Comparison of ENCODE assay signal across 8 cellular contexts in genomic region chr7:24665564-24666294, GRCh38.
A peak's percentile ranks its signal among the peaks of the same experiment; 100 is the strongest.
DNase-seq lines count a peak whose midpoint lies in the region; ATAC-seq and TF ChIP-seq lines count a peak whose summit lies in the region.

No MANE protein-coding gene starts in this region.

- peaks cover 3% of the 10 kb centered on the region for H3K36me3 Mint-ChIP-seq in activated CD4-positive, alpha-beta T cell treated with anti-CD3 and anti-CD28 coated beads, Interleukin-2, amount 10 ng/mL, durations not matched to agents 24 days and 14 days (ENCODE audit: low read depth)

- H3K18ac ChIP-seq in neuronal stem cell (ENCODE audit: low read length): no peak overlapping the region

- H4K91ac ChIP-seq in neuronal stem cell (ENCODE audit: low read depth, low read length, poor library complexity): no peak overlapping the region

- H3K4me3 ChIP-seq in esophagus muscularis mucosa (no peak overlapping the region), neuronal stem cell (ENCODE audit: low read length in 2 of 2) (no peak overlapping the region)

- H3K27ac Mint-ChIP-seq in activated CD4-positive, alpha-beta T cell treated with anti-CD3 and anti-CD28 coated beads, Interleukin-2, amount 10 ng/mL, durations not matched to agents 24 days and 14 days: no peak overlapping the region

- H3K9me3 ChIP-seq in esophagus muscularis mucosa (no peaks in the 10 kb centered on the region), neuronal stem cell (replicated peaks in 1 of 2; ENCODE audit: control insufficient read depth in 2 of 2, insufficient read depth in 1 of 2, low read depth in 1 of 2, low read length in 2 of 2) (no peaks in the 10 kb centered on the region)

- 28% methylated on average over 4 of the region's 4 CpGs for WGBS in esophagus muscularis mucosa
- WGBS in neuronal stem cell (ENCODE audit: extremely low coverage in 2 of 2, insufficient read length in 2 of 2, insufficient replicate concordance in 1 of 2), 2 donors: no CpG with 5 or more reads among the region's 4 CpGs

- no peaks in the 10 kb centered on the region for H3K4me1 ChIP-seq in esophagus muscularis mucosa
- no peaks in the 10 kb centered on the region for H3K4me1 ChIP-seq in neuronal stem cell (ENCODE audit: control insufficient read depth in 2 of 2, insufficient read depth in 1 of 2, low read depth in 1 of 2, low read length in 2 of 2)

- no peak overlapping the region for H2BK5ac ChIP-seq in neuronal stem cell (ENCODE audit: low read length)

- H3K4me2 ChIP-seq in neuronal stem cell (ENCODE audit: insufficient read depth, low read length, poor library complexity, severe bottlenecking): no peak overlapping the region

- no peaks in the 10 kb centered on the region for H3K27me3 Mint-ChIP-seq in activated CD4-positive, alpha-beta T cell treated with anti-CD3 and anti-CD28 coated beads, Interleukin-2, amount 10 ng/mL, durations not matched to agents 24 days and 14 days

- no peak overlapping the region for H2BK15ac ChIP-seq in neuronal stem cell (ENCODE audit: low read length)

- H3K23ac ChIP-seq in neuronal stem cell (ENCODE audit: low read depth, low read length, poor library complexity): no peak overlapping the region

- no peak for TF ChIP-seq EP300 in esophagus muscularis mucosa (IDR thresholded peaks at IDR 0.05)

- no peak overlapping the region for H2BK120ac ChIP-seq in neuronal stem cell (ENCODE audit: low read depth, low read length)

- TF ChIP-seq CTCF in esophagus muscularis mucosa (IDR thresholded peaks at IDR 0.05): peak; percentile 55 to 67 (median 64)

- H4K8ac ChIP-seq in neuronal stem cell (ENCODE audit: low read depth, low read length): no peak overlapping the region

- H3K27ac ChIP-seq in esophagus muscularis mucosa (replicated peaks in 1 of 4) (no peak overlapping the region), neuronal stem cell (replicated peaks; ENCODE audit: low read length) (no peak overlapping the region)

- intact Hi-C loops in activated CD4-positive, alpha-beta T cell treated with anti-CD3 and anti-CD28 coated beads, Interleukin-2, amount 10 ng/mL, durations not matched to agents 24 days and 14 days (cut with micrococcal nuclease): loop anchor here (1.0 to 10.0 kb wide), 5 partner anchors 89 to 1095 kb away; no protein-coding TSS in a partner anchor
- intact Hi-C loops in esophagus muscularis mucosa (cut with DNase I): loop anchor here (2.0 to 10.0 kb wide), 4 partner anchors 88 to 1091 kb away; no protein-coding TSS in a partner anchor

- TF ChIP-seq POLR2A in esophagus muscularis mucosa (IDR thresholded peaks at IDR 0.05; ENCODE audit: low read depth): no peak

- peaks cover 1% of the 10 kb centered on the region for H3K4me1 Mint-ChIP-seq in activated CD4-positive, alpha-beta T cell treated with anti-CD3 and anti-CD28 coated beads, Interleukin-2, amount 10 ng/mL, durations not matched to agents 24 days and 14 days

- ATAC-seq in HG02885 (IDR thresholded peaks at IDR 0.05; ENCODE audit: poor library complexity, unreplicated experiment) (peak; percentile 65), GM19455 (IDR thresholded peaks at IDR 0.05; ENCODE audit: unreplicated experiment) (no peak), HG03521 (IDR thresholded peaks at IDR 0.05; ENCODE audit: unreplicated experiment) (no peak)

- H3K27me3 ChIP-seq in esophagus muscularis mucosa (no peaks in the 10 kb centered on the region), neuronal stem cell (ENCODE audit: control insufficient read depth in 3 of 3, insufficient read depth in 3 of 3, low read depth in 1 of 3, low read length in 3 of 3) (no peaks in the 10 kb centered on the region)

- no peaks in the 10 kb centered on the region for H3K9me3 Mint-ChIP-seq in activated CD4-positive, alpha-beta T cell treated with anti-CD3 and anti-CD28 coated beads, Interleukin-2, amount 10 ng/mL, durations not matched to agents 24 days and 14 days

- H3K36me3 ChIP-seq in esophagus muscularis mucosa (no peaks in the 10 kb centered on the region), neuronal stem cell (replicated peaks in 1 of 2; ENCODE audit: control insufficient read depth in 2 of 2, insufficient read depth in 2 of 2, low read length in 2 of 2) (no peaks in the 10 kb centered on the region)

- H3K14ac ChIP-seq in neuronal stem cell (ENCODE audit: low read length): no peak overlapping the region

- no peak overlapping the region for H2AK5ac ChIP-seq in neuronal stem cell (ENCODE audit: low read depth, low read length)

- no peak overlapping the region for H3K4me3 Mint-ChIP-seq in activated CD4-positive, alpha-beta T cell treated with anti-CD3 and anti-CD28 coated beads, Interleukin-2, amount 10 ng/mL, durations not matched to agents 24 days and 14 days

- DNase-seq in EH (ENCODE audit: low read depth): peak; percentile 62
- peak; percentile 5 for DNase-seq in NCI-H446 treated with DMSO at 0.1 percent for 48 hours (lab: John Stamatoyannopoulos, UW)
- peak; percentile 86 for DNase-seq in activated CD4-positive, alpha-beta T cell treated with anti-CD3 and anti-CD28 coated beads, Interleukin-2, amount 10 ng/mL, durations not matched to agents 24 days and 14 days
- no peak for DNase-seq in esophagus muscularis mucosa (ENCODE audit: extremely low spot score)
- DNase-seq in neuronal stem cell (ENCODE audit: low spot score): peak; percentile 30

- H3K4ac ChIP-seq in neuronal stem cell (ENCODE audit: low read length): no peak overlapping the region

- no peak overlapping the region for H3K9ac ChIP-seq in neuronal stem cell (ENCODE audit: low read depth, low read length, poor library complexity)

- H2BK12ac ChIP-seq in neuronal stem cell (ENCODE audit: low read length): no peak overlapping the region

- no peak overlapping the region for H2AFZ ChIP-seq in neuronal stem cell (ENCODE audit: low read length)

- H3K79me1 ChIP-seq in neuronal stem cell (ENCODE audit: low read depth, low read length): no peaks in the 10 kb centered on the region
